ENCODE assay signal across 1 cellular context in the genomic region with DNA sequence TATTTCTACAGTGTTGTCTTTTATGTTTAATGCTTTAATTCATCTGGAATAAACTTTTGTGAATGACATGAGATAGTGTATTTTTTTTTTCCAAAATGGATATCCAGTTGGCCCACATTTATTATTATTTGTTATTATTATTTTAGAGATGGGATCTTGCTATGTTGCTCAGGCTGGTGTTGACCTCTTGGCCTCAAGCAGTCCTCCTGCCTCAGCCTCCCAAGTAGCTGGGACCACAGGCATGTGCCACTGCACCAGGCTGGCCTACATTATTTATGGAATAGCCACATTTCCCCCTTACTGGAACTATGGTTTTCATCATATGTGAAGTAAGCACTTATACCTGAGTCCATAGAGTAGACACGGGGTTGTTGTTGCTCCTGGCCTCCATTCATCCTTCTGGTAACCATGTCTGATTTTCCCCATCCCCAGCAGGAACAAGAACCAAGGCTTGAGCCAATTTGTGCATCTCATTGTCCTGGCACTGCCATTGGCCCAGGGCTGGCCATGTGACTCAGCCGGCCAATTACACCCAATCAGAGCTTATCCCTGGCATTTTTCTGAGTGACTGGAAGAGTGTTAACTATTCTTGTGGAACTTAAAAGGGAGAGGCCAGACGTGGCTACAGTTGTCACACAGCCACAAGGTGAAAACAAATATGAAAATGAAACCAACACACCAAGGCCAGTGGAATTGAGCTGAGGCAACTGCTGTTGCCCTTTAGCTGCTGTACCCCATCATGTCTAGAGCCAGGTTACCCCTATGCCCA.
TF ChIP-seq lines count a peak whose summit lies in the region.

No MANE protein-coding gene starts in this region.

TF ChIP-seq in HepG2, 621 proteins besides CTCF, POLR2A, EP300 and RAD21 (continued from another document):
- TF ChIP-seq HMGXB4 (CRISPR knock-in tag; IDR thresholded peaks at IDR 0.05; ENCODE audit: borderline replicate concordance in 1 of 2, low read depth in 1 of 2) (no peak), NFYB (CRISPR knock-in tag; IDR thresholded peaks at IDR 0.05) (peak; percentile 19; the same call in 1 of the 2 replicates), ZFP1 (CRISPR knock-in tag; IDR thresholded peaks at IDR 0.05) (no peak), LBX2 (CRISPR knock-in tag; IDR thresholded peaks at IDR 0.05; ENCODE audit: borderline replicate concordance) (no peak), KLF13 (CRISPR knock-in tag; IDR thresholded peaks at IDR 0.05) (no peak), MYPOP (CRISPR knock-in tag; IDR thresholded peaks at IDR 0.05) (no peak), KAT8 (CRISPR knock-in tag; IDR thresholded peaks at IDR 0.05) (no peak), GMEB1 (CRISPR knock-in tag; IDR thresholded peaks at IDR 0.05; ENCODE audit: borderline replicate concordance) (no peak)
